ENCODE assay signal across 24 cellular contexts in genomic region chrX:131577999-131578734, GRCh38. TPM values are rescaled to one million over a fixed set of nuclear protein-coding genes. Genes with fewer than 3 reads are reported as not detected.
DNase-seq lines count a peak whose midpoint lies in the region; ATAC-seq, FAIRE-seq and TF ChIP-seq lines count a peak whose summit lies in the region.
"Had no signal": no experiment of that assay in that cellular context is flagged by ENCODE, and none has a peak within 500 bp of the region (broad histone marks: within the 10 kb centered on the region; RNA-seq: fewer than 3 reads in every experiment).

No MANE protein-coding gene starts in this region.

- no peak for TF ChIP-seq POLR2A in HCT116 (IDR thresholded peaks at IDR 0.05; ENCODE audit: borderline replicate concordance, extremely low read depth, insufficient read depth, insufficient read length)

- intact Hi-C loops in HCT116 (cut with micrococcal nuclease), result no loop called here

- H3K4me1 Mint-ChIP-seq in endothelial cell (ENCODE audit: unreplicated experiment), result peaks cover 3% of the 10 kb centered on the region
- H3K4me1 Mint-ChIP-seq in neural progenitor cell, result peaks cover 6% of the 10 kb centered on the region
- H3K4me1 Mint-ChIP-seq: activated CD8-positive, alpha-beta memory T cell treated with anti-CD3 and anti-CD28 coated beads, Interleukin-2, amount 10 ng/mL, durations not matched to agents 7 days and 5 days; natural killer cell; stimulated activated memory B cell treated with anti-CD40 and anti-IgM and Interleukin-4, amounts not matched to agents 10 μg/mL and 1 μg/mL and 100 μg/mL, for 72 hours had no signal

- H3K9me2 ChIP-seq in HCT116 (ENCODE audit: insufficient read depth), result no peaks in the 10 kb centered on the region

- no peak for TF ChIP-seq RAD21 in HCT116 (IDR thresholded peaks at IDR 0.05; ENCODE audit: low read depth)

- H3K36me3 Mint-ChIP-seq in endothelial cell (ENCODE audit: low read depth, unreplicated experiment) (no peaks in the 10 kb centered on the region), neural progenitor cell (peaks cover 4% of the 10 kb centered on the region)
- H3K36me3 Mint-ChIP-seq: activated CD8-positive, alpha-beta memory T cell treated with anti-CD3 and anti-CD28 coated beads, Interleukin-2, amount 10 ng/mL, durations not matched to agents 7 days and 5 days; natural killer cell; stimulated activated memory B cell treated with anti-CD40 and anti-IgM and Interleukin-4, amounts not matched to agents 10 μg/mL and 1 μg/mL and 100 μg/mL, for 72 hours had no signal

- POLR2A ChIA-PET in HCT116 (lab: Charles Lee) (no interaction called here), HEK293T (lab: Yijun Ruan, JAX) (no interaction called here)

- peak overlapping the region; percentile 63 for H3K9ac ChIP-seq in HCT116 (ENCODE audit: low read length)
- peak overlapping the region; percentile 12 for H3K9ac ChIP-seq in neural progenitor cell
- H3K9ac ChIP-seq: KMS-11 had no signal

- peaks cover 9 to 14% of the 10 kb centered on the region in 2 experiments for H3K4me1 ChIP-seq in HCT116 (ENCODE audit: control insufficient read depth in 1 of 2, insufficient read depth in 2 of 2, low read length in 2 of 2)
- H3K4me1 ChIP-seq in neural progenitor cell, result no peaks in the 10 kb centered on the region
- H3K4me1 ChIP-seq: BE2C, foreskin keratinocyte, SJSA1, tibial nerve had no signal

- H3K79me2 ChIP-seq in HCT116 (ENCODE audit: insufficient read depth, low read length), result peaks cover 28% of the 10 kb centered on the region; the same call in 1 of the 2 replicates
- peaks cover 50% of the 10 kb centered on the region for H3K79me2 ChIP-seq in neural progenitor cell (ENCODE audit: low read depth)

- H3K27ac ChIP-seq in HCT116 (ENCODE audit: low read depth, low read length) (peak overlapping the region; percentile 67), neural progenitor cell (peak overlapping the region; percentile 46)
- H3K27ac ChIP-seq: foreskin keratinocyte, KMS-11, SJSA1, tibial nerve had no signal

- H3K36me3 ChIP-seq in HCT116 (ENCODE audit: control insufficient read depth in 1 of 2, insufficient read depth in 2 of 2, low read length in 2 of 2) (no peaks in the 10 kb centered on the region), neural progenitor cell (no peaks in the 10 kb centered on the region)
- H3K36me3 ChIP-seq: BE2C, SJSA1, tibial nerve had no signal

- H3K27ac Mint-ChIP-seq in endothelial cell (ENCODE audit: unreplicated experiment) (peak overlapping the region; percentile 82), neural progenitor cell (peak overlapping the region; percentile 97)
- H3K27ac Mint-ChIP-seq: activated CD8-positive, alpha-beta memory T cell treated with anti-CD3 and anti-CD28 coated beads, Interleukin-2, amount 10 ng/mL, durations not matched to agents 7 days and 5 days; natural killer cell; stimulated activated memory B cell treated with anti-CD40 and anti-IgM and Interleukin-4, amounts not matched to agents 10 μg/mL and 1 μg/mL and 100 μg/mL, for 72 hours had no signal

- CTCF ChIA-PET in HCT116 (lab: Charles Lee) (no interaction called here), HEK293T (lab: Yijun Ruan, JAX) (no interaction called here)

- H3K27me3 Mint-ChIP-seq in endothelial cell (ENCODE audit: unreplicated experiment) (peaks cover 5% of the 10 kb centered on the region), neural progenitor cell (ENCODE audit: insufficient read depth, low read depth) (no peaks in the 10 kb centered on the region)
- H3K27me3 Mint-ChIP-seq: activated CD8-positive, alpha-beta memory T cell treated with anti-CD3 and anti-CD28 coated beads, Interleukin-2, amount 10 ng/mL, durations not matched to agents 7 days and 5 days; stimulated activated memory B cell treated with anti-CD40 and anti-IgM and Interleukin-4, amounts not matched to agents 10 μg/mL and 1 μg/mL and 100 μg/mL, for 72 hours had no signal

- H2AFZ ChIP-seq in HCT116 (ENCODE audit: low read depth, low read length, poor library complexity, severe bottlenecking) (no peak overlapping the region), neural progenitor cell (replicated peaks) (no peak overlapping the region)

- no peaks in the 10 kb centered on the region for H4K20me1 ChIP-seq in HCT116 (ENCODE audit: insufficient read depth)
- H4K20me1 ChIP-seq in neural progenitor cell (ENCODE audit: low read depth), result no peaks in the 10 kb centered on the region

- H3K4me2 ChIP-seq in HCT116 (ENCODE audit: low read length) (peak overlapping the region; percentile 81), neural progenitor cell (peak overlapping the region; percentile 79)
- H3K4me2 ChIP-seq: KMS-11 had no signal

- H3K4me3 Mint-ChIP-seq in endothelial cell (ENCODE audit: unreplicated experiment) (peak overlapping the region; percentile 87), neural progenitor cell (peak overlapping the region; percentile 93)
- H3K4me3 Mint-ChIP-seq: activated CD8-positive, alpha-beta memory T cell treated with anti-CD3 and anti-CD28 coated beads, Interleukin-2, amount 10 ng/mL, durations not matched to agents 7 days and 5 days; natural killer cell; stimulated activated memory B cell treated with anti-CD40 and anti-IgM and Interleukin-4, amounts not matched to agents 10 μg/mL and 1 μg/mL and 100 μg/mL, for 72 hours had no signal

- RAD21 ChIA-PET in HCT116 (lab: Charles Lee; ENCODE audit: low non-redundant PET in 1 of 2, low total read pairs in 2 of 2, uncharacterized antibody in 2 of 2, unreplicated experiment in 2 of 2), result no interaction called here

- ATAC-seq in HCT116 (peak; percentile 61), esophagus mucosa (no peak)
- ATAC-seq: activated CD4-positive, CD25-positive, alpha-beta regulatory T cell treated with anti-CD3 and anti-CD28 coated beads, Interleukin-2, amount 50 U/mL, for 24 hours; activated CD8-positive, alpha-beta memory T cell treated with anti-CD3 and anti-CD28 coated beads, Interleukin-2, amount 10 ng/mL, durations not matched to agents 7 days and 5 days; foreskin keratinocyte; natural killer cell; stimulated activated memory B cell treated with anti-CD40 and anti-IgM and Interleukin-4, amounts not matched to agents 10 μg/mL and 1 μg/mL and 100 μg/mL, for 72 hours had no signal

- H3F3A ChIP-seq in neural progenitor cell (ENCODE audit: low read depth), result no peaks in the 10 kb centered on the region

- H3K4me3 ChIP-seq in HCT116 (replicated peaks in 1 of 2; ENCODE audit: low read depth in 1 of 2, low read length in 2 of 2), result peak overlapping the region; percentile 41 to 69
- peak overlapping the region; percentile 81 for H3K4me3 ChIP-seq in neural progenitor cell
- H3K4me3 ChIP-seq: lung, SJSA1, tibial nerve had no signal

- H3K9me3 ChIP-seq in HCT116 (ENCODE audit: control insufficient read depth in 1 of 2, insufficient read depth in 1 of 2, low read depth in 1 of 2, low read length in 2 of 2) (no peaks in the 10 kb centered on the region), neural progenitor cell (ENCODE audit: low read depth) (no peaks in the 10 kb centered on the region)
- H3K9me3 ChIP-seq: BE2C, SJSA1, tibial nerve had no signal

- DNase-seq in HCT116 (ENCODE audit: low read depth, low spot score) (no peak), NCI-H526 (lab: John Stamatoyannopoulos, UW) (peak; percentile 23), endothelial cell (ENCODE audit: low spot score) (no peak), neural progenitor cell (ENCODE audit: low spot score) (peak; percentile 3), frontal cortex (ENCODE audit: low spot score in 2 of 2) (no peak), HEK293T (ENCODE audit: extremely low spot score) (no peak)
- DNase-seq in activated CD4-positive, alpha-beta T cell treated with anti-CD3 and anti-CD28 coated beads, Interleukin-2, amount 50 U/mL, for 1 hour, result no peak
- DNase-seq: activated CD8-positive, alpha-beta memory T cell treated with anti-CD3 and anti-CD28 coated beads, Interleukin-2, amount 10 ng/mL, durations not matched to agents 7 days and 5 days; activated effector memory CD4-positive, alpha-beta T cell treated with Interleukin-2 at 50 U/mL for 16 hours; amygdala; BE2C; cerebellar nuclear complex; foreskin keratinocyte; natural killer cell; NCI-H1048; retina had no signal

- BruUV-seq in HCT116 (replicated peaks; lab: Mats Ljungman, UMichigan), result no TSS peak

- H3K9me3 Mint-ChIP-seq in endothelial cell (ENCODE audit: unreplicated experiment) (no peaks in the 10 kb centered on the region), neural progenitor cell (peaks cover 2% of the 10 kb centered on the region)
- H3K9me3 Mint-ChIP-seq: natural killer cell; stimulated activated memory B cell treated with anti-CD40 and anti-IgM and Interleukin-4, amounts not matched to agents 10 μg/mL and 1 μg/mL and 100 μg/mL, for 72 hours had no signal

- TF ChIP-seq CTCF in HCT116 (IDR thresholded peaks at IDR 0.05 in 2 of 3, conservative IDR thresholded peaks at IDR 0.05 in 1 of 3; ENCODE audit: borderline replicate concordance in 1 of 3, insufficient read depth in 1 of 3, low read depth in 2 of 3, low read length in 2 of 3) (no peak), endothelial cell (IDR thresholded peaks at IDR 0.05; ENCODE audit: unreplicated experiment) (no peak), neural progenitor cell (IDR thresholded peaks at IDR 0.05) (no peak)

- H3K27me3 ChIP-seq in HCT116 (ENCODE audit: insufficient read depth, low read length) (no peaks in the 10 kb centered on the region), neural progenitor cell (no peaks in the 10 kb centered on the region)
- H3K27me3 ChIP-seq: BE2C, foreskin keratinocyte, SJSA1 had no signal

- FAIRE-seq in frontal cortex (lab: Jason Lieb, UNC), result no peak
- FAIRE-seq: D721Med had no signal

TF ChIP-seq in HCT116, 20 proteins besides CTCF, POLR2A, EP300 and RAD21:
- TF ChIP-seq YY1 (IDR thresholded peaks at IDR 0.05; ENCODE audit: extremely low read depth, insufficient replicate concordance, low read depth, low read length) (peak; percentile 75), EZH2phosphoT487 (IDR thresholded peaks at IDR 0.05; ENCODE audit: borderline replicate concordance) (no peak)

TF ChIP-seq in HEK293T, 16 proteins besides CTCF, POLR2A, EP300 and RAD21 (continues in another document):
- TF ChIP-seq ZNF384 (IDR thresholded peaks at IDR 0.05), result no peak
- no peak for TF ChIP-seq FOXM1 (IDR thresholded peaks at IDR 0.05; ENCODE audit: borderline replicate concordance)
- TF ChIP-seq BHLHE40 (IDR thresholded peaks at IDR 0.05; ENCODE audit: borderline replicate concordance), result no peak
- TF ChIP-seq TARDBP (IDR thresholded peaks at IDR 0.05), result no peak
- TF ChIP-seq NFRKB (IDR thresholded peaks at IDR 0.05), result no peak
- TF ChIP-seq L3MBTL2 (conservative IDR thresholded peaks at IDR 0.05), result no peak
- TF ChIP-seq FOXK2 (IDR thresholded peaks at IDR 0.05), result no peak
- TF ChIP-seq ELF4 (IDR thresholded peaks at IDR 0.05), result no peak
- no peak for TF ChIP-seq HDGF (IDR thresholded peaks at IDR 0.05; ENCODE audit: borderline replicate concordance)
- no peak for TF ChIP-seq CTBP1 (IDR thresholded peaks at IDR 0.05; ENCODE audit: borderline replicate concordance)
- TF ChIP-seq SUZ12 (IDR thresholded peaks at IDR 0.05), result no peak

RNA-seq across cellular contexts. Expression of gene OR13H1, which starts 34.3 kb away (rescaled TPM):
- not detected for total RNA-seq in HCT116 (2021; ENCODE audit: unreplicated experiment)
- polyA plus RNA-seq in HCT116 (2012), result 0.09 and 0.11 TPM in 2 replicates
- total RNA-seq in endothelial cell (ENCODE audit: unreplicated experiment), result not detected
- total RNA-seq in neural progenitor cell (ENCODE audit: low replicate concordance), result not detected in 2 replicates
- total RNA-seq in frontal cortex, result not detected
- not detected for total RNA-seq in esophagus mucosa
- total RNA-seq: activated CD8-positive, alpha-beta memory T cell treated with anti-CD3 and anti-CD28 coated beads, Interleukin-2, amount 10 ng/mL, durations not matched to agents 7 days and 5 days; foreskin keratinocyte; lung; natural killer cell; SJSA1; tibial nerve had no signal
- polyA plus RNA-seq: foreskin keratinocyte, lung had no signal

Comparison
In these comparisons a context has a peak if more than half of its experiments do, and no peak if none do; other contexts are left out.
1. DNase-seq: peak in NCI-H526 (2 of 2) and neural progenitor cell (single experiment); none in HCT116 (single experiment), endothelial cell (single experiment), frontal cortex (0 of 2), activated CD4-positive, alpha-beta T cell treated with anti-CD3 and anti-CD28 coated beads, Interleukin-2, amount 50 U/mL, for 1 hour (single experiment) and HEK293T (single experiment).